In the genomic region with DNA sequence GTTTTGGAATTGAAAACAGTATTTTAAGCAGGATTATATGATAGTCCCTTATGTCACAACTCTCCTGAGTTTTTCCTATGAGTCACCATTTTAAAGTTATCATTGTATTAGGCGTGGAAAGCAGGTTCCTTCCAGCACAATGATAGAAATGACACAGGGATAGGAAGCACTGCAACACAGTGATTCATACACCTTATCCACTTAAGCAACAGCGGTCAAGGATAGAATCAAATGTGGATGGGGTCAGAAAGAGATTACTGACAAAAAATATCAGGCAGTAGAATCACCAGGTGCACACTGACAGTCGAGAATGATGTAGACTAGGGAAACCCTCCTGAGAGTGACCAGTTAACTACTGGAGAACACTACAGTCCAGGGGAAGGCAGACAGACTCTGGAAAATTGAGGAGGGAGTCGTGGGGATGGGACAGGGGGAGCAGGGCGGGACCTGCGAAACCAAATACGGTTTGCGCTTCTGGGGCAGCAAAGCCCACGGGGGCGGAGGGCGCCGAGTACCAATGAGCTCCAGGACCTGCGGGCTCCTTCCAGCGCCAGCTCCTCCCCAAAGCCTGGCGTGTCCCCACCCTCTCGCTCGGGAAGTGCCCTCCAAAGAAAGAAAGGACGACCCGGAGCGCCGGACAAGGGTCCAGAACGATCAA, we compare ENCODE assay signal across 1 cellular context.
TF ChIP-seq lines count a peak whose summit lies in the region.

No MANE protein-coding gene starts in this region.

TF ChIP-seq in K562, 482 proteins besides CTCF, POLR2A, EP300 and RAD21 (continued from another document and continues in another):
- peak in 1 of 2 experiments; percentile 73; a peak in 2 of 4 replicates for TF ChIP-seq RCOR1 (IDR thresholded peaks at IDR 0.05; ENCODE audit: borderline replicate concordance in 1 of 2, low read depth in 2 of 2, low read length in 2 of 2)
- TF ChIP-seq CREBBP (IDR thresholded peaks at IDR 0.05; ENCODE audit: low read depth, low read length) = no peak
- peak; percentile 72; the same call in 1 of the 2 replicates for TF ChIP-seq ZBTB7A (IDR thresholded peaks at IDR 0.05; ENCODE audit: borderline replicate concordance, control insufficient read depth, low read depth, low read length)
- peak; percentile 91 to 92 for TF ChIP-seq KDM1A (IDR thresholded peaks at IDR 0.05)
- TF ChIP-seq ETS2 (tag; IDR thresholded peaks at IDR 0.05; ENCODE audit: borderline replicate concordance, poor library complexity, severe bottlenecking) = no peak
- peak in 1 of 2 experiments; percentile 80 for TF ChIP-seq AFF1 (IDR thresholded peaks at IDR 0.05; ENCODE audit: low read depth in 1 of 2, partially characterized antibody in 2 of 2)
- TF ChIP-seq PREB (CRISPR knock-in tag; IDR thresholded peaks at IDR 0.05) = 0 out of 2 replicates have a peak, but pooled peaks have one; percentile 85
- TF ChIP-seq PHB (CRISPR knock-in tag; IDR thresholded peaks at IDR 0.05) = 0 out of 2 replicates have a peak, but pooled peaks have one; percentile 23
- no peak for TF ChIP-seq PRPF4 (IDR thresholded peaks at IDR 0.05; ENCODE audit: insufficient read depth, low read depth, low read length, poor library complexity, severe bottlenecking)
- TF ChIP-seq HCFC1 (IDR thresholded peaks at IDR 0.05; ENCODE audit: low read depth, low read length) = no peak
- 0 out of 2 replicates have a peak, but pooled peaks have one; percentile 8 for TF ChIP-seq PHF21A (IDR thresholded peaks at IDR 0.05; ENCODE audit: borderline replicate concordance, low read depth)
- TF ChIP-seq HDAC2 (IDR thresholded peaks at IDR 0.05) = peak; percentile 85
- TF ChIP-seq HNRNPH1 (optimal IDR thresholded peaks at IDR 0.05; ENCODE audit: low read depth, low read length) = no peak
- TF ChIP-seq MEF2D (tag; conservative IDR thresholded peaks at IDR 0.05; ENCODE audit: low read depth) = no peak
- no peak for TF ChIP-seq PBX2 (CRISPR knock-in tag; IDR thresholded peaks at IDR 0.05; ENCODE audit: low read depth)
- 0 out of 2 replicates have a peak, but pooled peaks have one; percentile 19 for TF ChIP-seq PBX2 (tag; conservative IDR thresholded peaks at IDR 0.05; ENCODE audit: low read depth)
- TF ChIP-seq, protein P1, sequence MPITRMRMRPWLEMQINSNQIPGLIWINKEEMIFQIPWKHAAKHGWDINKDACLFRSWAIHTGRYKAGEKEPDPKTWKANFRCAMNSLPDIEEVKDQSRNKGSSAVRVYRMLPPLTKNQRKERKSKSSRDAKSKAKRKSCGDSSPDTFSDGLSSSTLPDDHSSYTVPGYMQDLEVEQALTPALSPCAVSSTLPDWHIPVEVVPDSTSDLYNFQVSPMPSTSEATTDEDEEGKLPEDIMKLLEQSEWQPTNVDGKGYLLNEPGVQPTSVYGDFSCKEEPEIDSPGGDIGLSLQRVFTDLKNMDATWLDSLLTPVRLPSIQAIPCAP (CRISPR knock-in tag; IDR thresholded peaks at IDR 0.05; ENCODE audit: borderline replicate concordance) = 0 out of 2 replicates have a peak, but pooled peaks have one; percentile 33
- TF ChIP-seq KLF13 (tag; IDR thresholded peaks at IDR 0.05; ENCODE audit: borderline replicate concordance, low read depth) = peak; percentile 32; the same call in 1 of the 2 replicates
- TF ChIP-seq MTA3 (IDR thresholded peaks at IDR 0.05; ENCODE audit: borderline replicate concordance) = no peak
- no peak; the same call in 1 of the 2 replicates for TF ChIP-seq VEZF1 (CRISPR knock-in tag; IDR thresholded peaks at IDR 0.05)
- peak; percentile 16 for TF ChIP-seq PML (IDR thresholded peaks at IDR 0.05; ENCODE audit: low read length)
- peak; percentile 3; the same call in 1 of the 2 replicates for TF ChIP-seq CREM (IDR thresholded peaks at IDR 0.05; ENCODE audit: low read depth)
- TF ChIP-seq ZFX (CRISPR knock-in tag; IDR thresholded peaks at IDR 0.05) = no peak
- TF ChIP-seq STAG1 (CRISPR knock-in tag; IDR thresholded peaks at IDR 0.05; ENCODE audit: borderline replicate concordance) = no peak
- no peak for TF ChIP-seq ZBTB12 (CRISPR knock-in tag; IDR thresholded peaks at IDR 0.05)
- TF ChIP-seq PHTF2 (CRISPR knock-in tag; IDR thresholded peaks at IDR 0.05) = no peak
- TF ChIP-seq, protein P2, sequence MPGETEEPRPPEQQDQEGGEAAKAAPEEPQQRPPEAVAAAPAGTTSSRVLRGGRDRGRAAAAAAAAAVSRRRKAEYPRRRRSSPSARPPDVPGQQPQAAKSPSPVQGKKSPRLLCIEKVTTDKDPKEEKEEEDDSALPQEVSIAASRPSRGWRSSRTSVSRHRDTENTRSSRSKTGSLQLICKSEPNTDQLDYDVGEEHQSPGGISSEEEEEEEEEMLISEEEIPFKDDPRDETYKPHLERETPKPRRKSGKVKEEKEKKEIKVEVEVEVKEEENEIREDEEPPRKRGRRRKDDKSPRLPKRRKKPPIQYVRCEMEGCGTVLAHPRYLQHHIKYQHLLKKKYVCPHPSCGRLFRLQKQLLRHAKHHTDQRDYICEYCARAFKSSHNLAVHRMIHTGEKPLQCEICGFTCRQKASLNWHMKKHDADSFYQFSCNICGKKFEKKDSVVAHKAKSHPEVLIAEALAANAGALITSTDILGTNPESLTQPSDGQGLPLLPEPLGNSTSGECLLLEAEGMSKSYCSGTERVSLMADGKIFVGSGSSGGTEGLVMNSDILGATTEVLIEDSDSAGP (CRISPR knock-in tag; IDR thresholded peaks at IDR 0.05) = peak; percentile 68; the same call in 1 of the 2 replicates
- TF ChIP-seq, protein P3, sequence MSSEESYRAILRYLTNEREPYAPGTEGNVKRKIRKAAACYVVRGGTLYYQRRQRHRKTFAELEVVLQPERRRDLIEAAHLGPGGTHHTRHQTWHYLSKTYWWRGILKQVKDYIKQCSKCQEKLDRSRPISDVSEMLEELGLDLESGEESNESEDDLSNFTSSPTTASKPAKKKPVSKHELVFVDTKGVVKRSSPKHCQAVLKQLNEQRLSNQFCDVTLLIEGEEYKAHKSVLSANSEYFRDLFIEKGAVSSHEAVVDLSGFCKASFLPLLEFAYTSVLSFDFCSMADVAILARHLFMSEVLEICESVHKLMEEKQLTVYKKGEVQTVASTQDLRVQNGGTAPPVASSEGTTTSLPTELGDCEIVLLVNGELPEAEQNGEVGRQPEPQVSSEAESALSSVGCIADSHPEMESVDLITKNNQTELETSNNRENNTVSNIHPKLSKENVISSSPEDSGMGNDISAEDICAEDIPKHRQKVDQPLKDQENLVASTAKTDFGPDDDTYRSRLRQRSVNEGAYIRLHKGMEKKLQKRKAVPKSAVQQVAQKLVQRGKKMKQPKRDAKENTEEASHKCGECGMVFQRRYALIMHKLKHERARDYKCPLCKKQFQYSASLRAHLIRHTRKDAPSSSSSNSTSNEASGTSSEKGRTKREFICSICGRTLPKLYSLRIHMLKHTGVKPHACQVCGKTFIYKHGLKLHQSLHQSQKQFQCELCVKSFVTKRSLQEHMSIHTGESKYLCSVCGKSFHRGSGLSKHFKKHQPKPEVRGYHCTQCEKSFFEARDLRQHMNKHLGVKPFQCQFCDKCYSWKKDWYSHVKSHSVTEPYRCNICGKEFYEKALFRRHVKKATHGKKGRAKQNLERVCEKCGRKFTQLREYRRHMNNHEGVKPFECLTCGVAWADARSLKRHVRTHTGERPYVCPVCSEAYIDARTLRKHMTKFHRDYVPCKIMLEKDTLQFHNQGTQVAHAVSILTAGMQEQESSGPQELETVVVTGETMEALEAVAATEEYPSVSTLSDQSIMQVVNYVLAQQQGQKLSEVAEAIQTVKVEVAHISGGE (CRISPR knock-in tag; IDR thresholded peaks at IDR 0.05) = no peak
- no peak for TF ChIP-seq NR2C2 (CRISPR knock-in tag; IDR thresholded peaks at IDR 0.05)
- TF ChIP-seq NR2C2 (tag; IDR thresholded peaks at IDR 0.05) = 0 out of 2 replicates have a peak, but pooled peaks have one; percentile 32
- no peak for TF ChIP-seq GABPA (tag; conservative IDR thresholded peaks at IDR 0.05; ENCODE audit: low read depth)
- TF ChIP-seq ZEB2 (IDR thresholded peaks at IDR 0.05) = peak; percentile 89
